ENCODE assay signal across 16 cellular contexts in genomic region chr3:141375381-141376301, GRCh38. TPM values are rescaled to one million over a fixed set of nuclear protein-coding genes. Genes with fewer than 3 reads are reported as not detected.
DNase-seq lines count a peak whose midpoint lies in the region; ATAC-seq, FAIRE-seq and TF ChIP-seq lines count a peak whose summit lies in the region.
"Had no signal": no experiment of that assay in that cellular context is flagged by ENCODE, and none has a peak within 500 bp of the region (broad histone marks: within the 10 kb centered on the region; RNA-seq: fewer than 3 reads in every experiment).

No MANE protein-coding gene starts in this region.

- H3K9me3 Mint-ChIP-seq in activated T-cell treated with anti-CD3 and anti-CD28 coated beads, Interleukin-2, amount 50 U/mL, for 24 hours, result no peaks in the 10 kb centered on the region
- H3K9me3 Mint-ChIP-seq in GM23338, result no peaks in the 10 kb centered on the region
- H3K9me3 Mint-ChIP-seq in activated CD4-positive, alpha-beta memory T cell treated with anti-CD3 and anti-CD28 coated beads, Interleukin-2, amount 10 ng/mL, durations not matched to agents 7 days and 5 days, result peaks cover 2% of the 10 kb centered on the region

- no peak overlapping the region for H3K4me2 ChIP-seq in GM23338
- no peak overlapping the region for H3K4me2 ChIP-seq in neuronal stem cell (ENCODE audit: insufficient read depth, low read length, poor library complexity, severe bottlenecking)

- no peak overlapping the region for H2BK5ac ChIP-seq in neuronal stem cell (ENCODE audit: low read length)

- no peak overlapping the region for H2BK12ac ChIP-seq in neuronal stem cell (ENCODE audit: low read length)

- H3K36me3 Mint-ChIP-seq in activated T-cell treated with anti-CD3 and anti-CD28 coated beads, Interleukin-2, amount 50 U/mL, for 24 hours (ENCODE audit: low read depth), result no peaks in the 10 kb centered on the region
- H3K36me3 Mint-ChIP-seq in GM23338 (ENCODE audit: low read depth), result peaks cover 3% of the 10 kb centered on the region; the same call in 1 of the 3 replicates
- H3K36me3 Mint-ChIP-seq in activated CD4-positive, alpha-beta memory T cell treated with anti-CD3 and anti-CD28 coated beads, Interleukin-2, amount 10 ng/mL, durations not matched to agents 7 days and 5 days (ENCODE audit: low read depth), result peaks cover 31% of the 10 kb centered on the region

- H2BK120ac ChIP-seq in neuronal stem cell (ENCODE audit: low read depth, low read length), result no peak overlapping the region

- H3K27me3 ChIP-seq in GM23338 (ENCODE audit: insufficient read depth) (no peaks in the 10 kb centered on the region), neuronal stem cell (ENCODE audit: control insufficient read depth in 3 of 3, insufficient read depth in 3 of 3, low read depth in 1 of 3, low read length in 3 of 3) (no peaks in the 10 kb centered on the region)
- H3K27me3 ChIP-seq: neutrophil, SJSA1, vagina had no signal

- FAIRE-seq in frontal cortex (lab: Jason Lieb, UNC), result no peak

- peaks cover 0 to 2% of the 10 kb centered on the region in 2 donors for H3K9me3 ChIP-seq in neuronal stem cell (replicated peaks in 1 of 2; ENCODE audit: control insufficient read depth in 2 of 2, insufficient read depth in 1 of 2, low read depth in 1 of 2, low read length in 2 of 2)
- H3K9me3 ChIP-seq: neutrophil, SJSA1, vagina had no signal

- peak overlapping the region; percentile 77 for H3K14ac ChIP-seq in neuronal stem cell (ENCODE audit: low read length)

- H3K9ac ChIP-seq in neuronal stem cell (ENCODE audit: low read depth, low read length, poor library complexity), result no peak overlapping the region

- no peak overlapping the region for H4K8ac ChIP-seq in neuronal stem cell (ENCODE audit: low read depth, low read length)

- H4K91ac ChIP-seq in neuronal stem cell (ENCODE audit: low read depth, low read length, poor library complexity), result no peak overlapping the region

- TF ChIP-seq CTCF in GM23338 (conservative IDR thresholded peaks at IDR 0.05; ENCODE audit: low read depth in 2 of 2), result no peak

- peak overlapping the region; percentile 58 for H3K18ac ChIP-seq in neuronal stem cell (ENCODE audit: low read length)

- no peaks in the 10 kb centered on the region for H3K79me1 ChIP-seq in neuronal stem cell (ENCODE audit: low read depth, low read length)

- H3K4me3 Mint-ChIP-seq in activated T-cell treated with anti-CD3 and anti-CD28 coated beads, Interleukin-2, amount 50 U/mL, for 24 hours, result no peak overlapping the region
- H3K4me3 Mint-ChIP-seq in GM23338, result no peak overlapping the region; the same call in 2 of the 3 replicates
- no peak overlapping the region for H3K4me3 Mint-ChIP-seq in activated CD4-positive, alpha-beta memory T cell treated with anti-CD3 and anti-CD28 coated beads, Interleukin-2, amount 10 ng/mL, durations not matched to agents 7 days and 5 days

- no peak overlapping the region for H3K4me3 ChIP-seq in GM23338
- peak overlapping the region in 1 of 2 donors; percentile 59 for H3K4me3 ChIP-seq in neuronal stem cell (ENCODE audit: low read length in 2 of 2)
- H3K4me3 ChIP-seq: SJSA1, vagina had no signal

- H3K9me2 ChIP-seq in GM23338 (ENCODE audit: insufficient read depth), result peaks cover 6% of the 10 kb centered on the region

- ATAC-seq in GM23338 (peak; percentile 87), HG02938 (IDR thresholded peaks at IDR 0.05; ENCODE audit: unreplicated experiment) (no peak)

- no peaks in the 10 kb centered on the region for H3K27me3 Mint-ChIP-seq in activated T-cell treated with anti-CD3 and anti-CD28 coated beads, Interleukin-2, amount 50 U/mL, for 24 hours
- H3K27me3 Mint-ChIP-seq in GM23338 (ENCODE audit: insufficient read depth, low read depth, poor library complexity), result peaks cover 4% of the 10 kb centered on the region
- H3K27me3 Mint-ChIP-seq in activated CD4-positive, alpha-beta memory T cell treated with anti-CD3 and anti-CD28 coated beads, Interleukin-2, amount 10 ng/mL, durations not matched to agents 7 days and 5 days, result no peaks in the 10 kb centered on the region

- peak overlapping the region; percentile 93 for H2BK15ac ChIP-seq in neuronal stem cell (ENCODE audit: low read length)

- CTCF ChIA-PET in activated CD4-positive, alpha-beta memory T cell treated with anti-CD3 and anti-CD28 coated beads, Interleukin-2, amount 10 ng/mL, durations not matched to agents 7 days and 5 days (lab: Charles Lee), result interaction anchor here (0.6 to 1.9 kb wide), 4 partner anchors 11 to 262 kb away, joined by 3 to 14 read pairs (median 3); no protein-coding TSS in a partner anchor

- H3F3A ChIP-seq in GM23338 (replicated peaks; ENCODE audit: low read depth), result no peaks in the 10 kb centered on the region

- POLR2A ChIA-PET in activated CD4-positive, alpha-beta memory T cell treated with anti-CD3 and anti-CD28 coated beads, Interleukin-2, amount 10 ng/mL, durations not matched to agents 7 days and 5 days (lab: Charles Lee), result interaction anchor here (0.9 to 18.6 kb wide), 7 partner anchors 10 to 112 kb away, joined by 3 to 320 read pairs (median 3); partner anchors contain the start of gene RASA2

- no peak overlapping the region for H3K23ac ChIP-seq in neuronal stem cell (ENCODE audit: low read depth, low read length, poor library complexity)

- WGBS in neuronal stem cell (ENCODE audit: extremely low coverage in 2 of 2, insufficient read length in 2 of 2, insufficient replicate concordance in 1 of 2), 2 donors, result no CpG with 5 or more reads among the region's 10 CpGs

- peaks cover 62% of the 10 kb centered on the region for H3K4me1 Mint-ChIP-seq in activated T-cell treated with anti-CD3 and anti-CD28 coated beads, Interleukin-2, amount 50 U/mL, for 24 hours (ENCODE audit: low read depth)
- peaks cover 32% of the 10 kb centered on the region for H3K4me1 Mint-ChIP-seq in GM23338
- peaks cover 72% of the 10 kb centered on the region for H3K4me1 Mint-ChIP-seq in activated CD4-positive, alpha-beta memory T cell treated with anti-CD3 and anti-CD28 coated beads, Interleukin-2, amount 10 ng/mL, durations not matched to agents 7 days and 5 days

- H4K20me1 ChIP-seq in GM23338 (replicated peaks; ENCODE audit: insufficient read depth), result no peaks in the 10 kb centered on the region

- H3K27ac Mint-ChIP-seq in activated T-cell treated with anti-CD3 and anti-CD28 coated beads, Interleukin-2, amount 50 U/mL, for 24 hours, result peak overlapping the region; percentile 57
- H3K27ac Mint-ChIP-seq in GM23338, result no peak overlapping the region
- peak overlapping the region; percentile 74 for H3K27ac Mint-ChIP-seq in activated CD4-positive, alpha-beta memory T cell treated with anti-CD3 and anti-CD28 coated beads, Interleukin-2, amount 10 ng/mL, durations not matched to agents 7 days and 5 days

- H3K4me1 ChIP-seq in GM23338 (ENCODE audit: insufficient read depth), result peaks cover 21% of the 10 kb centered on the region
- peaks cover 0 to 6% of the 10 kb centered on the region in 2 donors for H3K4me1 ChIP-seq in neuronal stem cell (ENCODE audit: control insufficient read depth in 2 of 2, insufficient read depth in 1 of 2, low read depth in 1 of 2, low read length in 2 of 2)
- H3K4me1 ChIP-seq: vagina had no signal

- H2AK5ac ChIP-seq in neuronal stem cell (ENCODE audit: low read depth, low read length), result peak overlapping the region; percentile 50

- no peaks in the 10 kb centered on the region for H3K79me2 ChIP-seq in GM23338 (replicated peaks; ENCODE audit: insufficient read depth)

- H2AFZ ChIP-seq in GM23338 (peak overlapping the region; percentile 76; the same call in 1 of the 2 replicates), neuronal stem cell (ENCODE audit: low read length) (no peak overlapping the region)

- no peak for DNase-seq in activated T-cell treated with anti-CD3 and anti-CD28 coated beads, Interleukin-2, amount 50 U/mL, for 24 hours
- DNase-seq in activated T-cell treated with anti-CD3 and anti-CD28 coated beads, Interleukin-2, amount 50 U/mL, for 1 hour, result no peak
- DNase-seq in GM23338 (ENCODE audit: low spot score) (no peak), neuronal stem cell (ENCODE audit: low spot score) (no peak), NK-92 (lab: John Stamatoyannopoulos, UW; ENCODE audit: unreplicated experiment) (no peak), frontal cortex (ENCODE audit: low spot score in 2 of 2) (no peak)
- no peak for DNase-seq in activated CD4-positive, alpha-beta memory T cell treated with anti-CD3 and anti-CD28 coated beads, Interleukin-2, amount 10 ng/mL, durations not matched to agents 7 days and 5 days
- DNase-seq: cortex of kidney, erythroblast, NCI-H1048, NCI-H2081 treated with DMSO at 0.1 percent for 48 hours, NCI-H510A treated with DMSO at 0.1 percent for 48 hours had no signal

- H3K27ac ChIP-seq in GM23338 (ENCODE audit: low read depth) (no peak overlapping the region), neuronal stem cell (replicated peaks; ENCODE audit: low read length) (no peak overlapping the region)
- H3K27ac ChIP-seq: neutrophil, SJSA1, vagina had no signal

- H3K4ac ChIP-seq in neuronal stem cell (ENCODE audit: low read length), result no peak overlapping the region

- no peaks in the 10 kb centered on the region for H3K36me3 ChIP-seq in GM23338 (ENCODE audit: insufficient read depth)
- H3K36me3 ChIP-seq in neuronal stem cell (replicated peaks in 1 of 2; ENCODE audit: control insufficient read depth in 2 of 2, insufficient read depth in 2 of 2, low read length in 2 of 2), result peaks cover 0 to 19% of the 10 kb centered on the region in 2 donors
- H3K36me3 ChIP-seq: neutrophil, vagina had no signal

TF ChIP-seq in GM23338, 12 proteins besides CTCF, POLR2A, EP300 and RAD21 (continues in another document):
- TF ChIP-seq CREB1 (CRISPR knock-in tag; IDR thresholded peaks at IDR 0.05; ENCODE audit: low read depth), result no peak
- TF ChIP-seq ZNF331 (CRISPR knock-in tag; IDR thresholded peaks at IDR 0.05; ENCODE audit: low read depth), result no peak
- no peak for TF ChIP-seq ETS1 (IDR thresholded peaks at IDR 0.05)
- TF ChIP-seq NANOG (IDR thresholded peaks at IDR 0.05; ENCODE audit: borderline replicate concordance), result no peak
- no peak for TF ChIP-seq STAT1 (IDR thresholded peaks at IDR 0.05; ENCODE audit: unreplicated experiment)
- no peak for TF ChIP-seq POLR2AphosphoS5 (IDR thresholded peaks at IDR 0.05; ENCODE audit: low read depth)

RNA-seq across cellular contexts. Expression of gene ZBTB38, which starts 7.3 kb away (rescaled TPM):
- 11.5 and 12.4 TPM in 2 replicates for total RNA-seq in GM23338 (2014; rRNA removed; shearing (Covaris generic))
- 5.9 and 8.7 TPM in 2 replicates for polyA plus RNA-seq in GM23338 (2016; fragmentation: Nextera tagmentation; extraction: Ambion mirVana)
- 10 to 100 TPM; 36.0 to 39.6 TPM for total RNA-seq in activated CD4-positive, alpha-beta memory T cell treated with anti-CD3 and anti-CD28 coated beads, Interleukin-2, amount 10 ng/mL, durations not matched to agents 7 days and 5 days
- 7.1 TPM for polyA plus RNA-seq in neuronal stem cell (2013, experiment 1 of 2)
- 7.6 TPM for polyA plus RNA-seq in neuronal stem cell (2013, experiment 2 of 2)
- 149 TPM for total RNA-seq in frontal cortex
